Comparison of ENCODE assay signal across 18 cellular contexts in genomic region chr2:182831912-182832311, GRCh38. TPM values are rescaled to one million over a fixed set of nuclear protein-coding genes. Genes with fewer than 3 reads are reported as not detected.
DNase-seq lines count a peak whose midpoint lies in the region; ATAC-seq, FAIRE-seq and TF ChIP-seq lines count a peak whose summit lies in the region.
"Had no signal": no experiment of that assay in that cellular context is flagged by ENCODE, and none has a peak within 500 bp of the region (broad histone marks: within the 10 kb centered on the region; RNA-seq: fewer than 3 reads in every experiment).

No MANE protein-coding gene starts in this region.

- no peak overlapping the region for H3K4me3 Mint-ChIP-seq in neural progenitor cell
- H3K4me3 Mint-ChIP-seq: CD4-positive, alpha-beta T cell had no signal

- CTCF ChIA-PET in K562 (lab: Yijun Ruan, JAX; ENCODE audit: low intra/inter-chr PET ratio), result no interaction called here

- no peak for TF ChIP-seq CTCF in K562 (IDR thresholded peaks at IDR 0.05 in 2 of 3, conservative IDR thresholded peaks at IDR 0.05 in 1 of 3; ENCODE audit: insufficient read depth in 2 of 3, low read depth in 1 of 3, low read length in 3 of 3)
- no peak for TF ChIP-seq CTCF in neural progenitor cell (IDR thresholded peaks at IDR 0.05)

- no peak overlapping the region for H3K4me3 ChIP-seq in BLaER1
- no peak overlapping the region for H3K4me3 ChIP-seq in Jurkat, Clone E6-1 (ENCODE audit: low read length)
- H3K4me3 ChIP-seq in K562, result no peak overlapping the region
- no peak overlapping the region for H3K4me3 ChIP-seq in neural progenitor cell
- H3K4me3 ChIP-seq: GM23248 had no signal

- intact Hi-C loops in K562 (cut with micrococcal nuclease), result no loop called here

- in situ Hi-C loops in K562 (cut with MboI), result no loop called here

- H3K27ac ChIP-seq in BLaER1 (peak overlapping the region; percentile 20; the same call in 1 of the 2 replicates), K562 (ENCODE audit: extremely low read depth, low read depth, low read length) (no peak overlapping the region), neural progenitor cell (peak overlapping the region; percentile 46)
- H3K27ac ChIP-seq: GM23248, HL-60 had no signal

- H4K20me1 ChIP-seq in BLaER1 (no peaks in the 10 kb centered on the region), K562 (replicated peaks; ENCODE audit: control insufficient read depth, insufficient read depth, low read length) (no peaks in the 10 kb centered on the region), neural progenitor cell (ENCODE audit: low read depth) (no peaks in the 10 kb centered on the region)

- H3K9me3 ChIP-seq in BLaER1 (peaks cover 6% of the 10 kb centered on the region; the same call in 1 of the 2 replicates), K562 (replicated peaks; ENCODE audit: control insufficient read depth, insufficient read depth, low read depth, low read length) (no peaks in the 10 kb centered on the region), neural progenitor cell (ENCODE audit: low read depth) (no peaks in the 10 kb centered on the region)

- no peak for TF ChIP-seq POLR2A in K562 (conservative IDR thresholded peaks at IDR 0.05)

- ATAC-seq in K562, result 0 out of 3 replicates have a peak, but pooled peaks have one; percentile 23
- no peak for ATAC-seq in HG03378 (IDR thresholded peaks at IDR 0.05; ENCODE audit: unreplicated experiment)

- H3F3A ChIP-seq in neural progenitor cell (ENCODE audit: low read depth), result peaks cover 7% of the 10 kb centered on the region

- H2AFZ ChIP-seq in K562 (ENCODE audit: low read depth, low read length), result no peak overlapping the region
- H2AFZ ChIP-seq in neural progenitor cell (replicated peaks), result no peak overlapping the region
- H2AFZ ChIP-seq: GM23248 had no signal

- no peak overlapping the region for H3K9ac ChIP-seq in BLaER1
- H3K9ac ChIP-seq in K562 (ENCODE audit: insufficient read depth in 1 of 2, low read depth in 2 of 2, low read length in 2 of 2), result no peak overlapping the region
- no peak overlapping the region for H3K9ac ChIP-seq in neural progenitor cell
- H3K9ac ChIP-seq: GM23248 had no signal

- peaks cover 39% of the 10 kb centered on the region for H3K4me1 ChIP-seq in BLaER1
- H3K4me1 ChIP-seq in K562 (replicated peaks in 1 of 2; ENCODE audit: control insufficient read depth in 2 of 2, insufficient read depth in 2 of 2, low read length in 2 of 2), result no peaks in the 10 kb centered on the region
- peaks cover 1% of the 10 kb centered on the region for H3K4me1 ChIP-seq in neural progenitor cell

- no peaks in the 10 kb centered on the region for H3K9me1 ChIP-seq in K562 (ENCODE audit: control insufficient read depth, insufficient read depth, low read length)

- TF ChIP-seq EP300 in K562 (IDR thresholded peaks at IDR 0.05; ENCODE audit: low read length), result no peak

- no peaks in the 10 kb centered on the region for H3K79me2 ChIP-seq in K562 (ENCODE audit: control insufficient read depth, insufficient read depth, low read length)
- H3K79me2 ChIP-seq in neural progenitor cell (ENCODE audit: low read depth), result no peaks in the 10 kb centered on the region

- no peaks in the 10 kb centered on the region for H3K36me3 ChIP-seq in BLaER1
- H3K36me3 ChIP-seq in K562 (ENCODE audit: control insufficient read depth, insufficient read depth, low read length), result no peaks in the 10 kb centered on the region
- peaks cover 7% of the 10 kb centered on the region for H3K36me3 ChIP-seq in neural progenitor cell

- TF ChIP-seq RAD21 in K562 (CRISPR knock-in tag; conservative IDR thresholded peaks at IDR 0.05 in 1 of 2, IDR thresholded peaks at IDR 0.05 in 1 of 2), result no peak

- FAIRE-seq in K562 (lab: Jason Lieb, UNC), result no peak

- H3K27me3 ChIP-seq in BLaER1 (no peaks in the 10 kb centered on the region), K562 (ENCODE audit: control insufficient read depth in 2 of 2, insufficient read depth in 2 of 2, low read length in 2 of 2) (peaks cover 10 to 14% of the 10 kb centered on the region in 2 experiments; a peak in 4 of 5 replicates), neural progenitor cell (no peaks in the 10 kb centered on the region)

- H3K27me3 Mint-ChIP-seq in neural progenitor cell (ENCODE audit: insufficient read depth, low read depth), result peaks cover 4% of the 10 kb centered on the region

- no peaks in the 10 kb centered on the region for H3K9me3 Mint-ChIP-seq in neural progenitor cell
- H3K9me3 Mint-ChIP-seq: CD4-positive, alpha-beta T cell had no signal

- no TSS peak for BruUV-seq in K562 (replicated peaks; lab: Mats Ljungman, UMichigan)

- H3K36me3 Mint-ChIP-seq in neural progenitor cell, result peaks cover 7% of the 10 kb centered on the region

- peak overlapping the region; percentile 55 for H3K4me2 ChIP-seq in BLaER1
- no peak overlapping the region for H3K4me2 ChIP-seq in K562 (ENCODE audit: insufficient read depth, low read length)
- H3K4me2 ChIP-seq in neural progenitor cell, result no peak overlapping the region

- peaks cover under 1% of the 10 kb centered on the region for H3K4me1 Mint-ChIP-seq in neural progenitor cell

- peak; percentile 81 for DNase-seq in Jurkat, Clone E6-1 (ENCODE audit: low read depth, low spot score)
- DNase-seq in K562 (ENCODE audit: extremely low read depth in 1 of 4, low spot score in 3 of 4), result no peak
- DNase-seq in neural progenitor cell (ENCODE audit: low spot score), result no peak
- DNase-seq in activated CD8-positive, alpha-beta memory T cell treated with anti-CD3 and anti-CD28 coated beads for 24 hours, result no peak
- DNase-seq in DMS114 treated with DMSO at 0.1 percent for 48 hours (lab: John Stamatoyannopoulos, UW; ENCODE audit: unreplicated experiment), result no peak
- no peak for DNase-seq in NCI-H510A (lab: John Stamatoyannopoulos, UW)
- DNase-seq: 8988T; AML-193; C1 segment of cervical spinal cord; Calu3; CD4-positive, alpha-beta T cell; GF-D8; GM23248; H7; KG1 had no signal

- 0% methylated on average over 3 of the region's 3 CpGs for WGBS in K562 (ENCODE audit: insufficient coverage, low coverage, missing lambda C conversion rate)

- POLR2A ChIA-PET in K562 (lab: Yijun Ruan, JAX), result no interaction called here

- H3K27ac Mint-ChIP-seq in neural progenitor cell, result no peak overlapping the region
- H3K27ac Mint-ChIP-seq: CD4-positive, alpha-beta T cell had no signal

TF ChIP-seq in K562, 482 proteins besides CTCF, POLR2A, EP300 and RAD21:
- no peak for TF ChIP-seq NEUROD1 (IDR thresholded peaks at IDR 0.05; ENCODE audit: borderline replicate concordance, low read depth, low read length, partially characterized antibody)
- no peak for TF ChIP-seq SNAPC5 (CRISPR knock-in tag; IDR thresholded peaks at IDR 0.05)
- no peak for TF ChIP-seq CBX1 (IDR thresholded peaks at IDR 0.05; ENCODE audit: low read depth)
- TF ChIP-seq NELFE (IDR thresholded peaks at IDR 0.05; ENCODE audit: insufficient read depth, insufficient read length), result no peak
- no peak for TF ChIP-seq CXXC5 (CRISPR knock-in tag; IDR thresholded peaks at IDR 0.05)
- TF ChIP-seq ZSCAN32 (CRISPR knock-in tag; IDR thresholded peaks at IDR 0.05), result no peak
- TF ChIP-seq ZNF449 (CRISPR knock-in tag; IDR thresholded peaks at IDR 0.05), result no peak
- TF ChIP-seq CBX2 (IDR thresholded peaks at IDR 0.05; ENCODE audit: insufficient read depth, low read length, poor library complexity, severe bottlenecking), result no peak
- no peak for TF ChIP-seq SAFB2 (IDR thresholded peaks at IDR 0.05; ENCODE audit: borderline replicate concordance, low read depth, low read length, severe bottlenecking)
- TF ChIP-seq RBFOX2 (IDR thresholded peaks at IDR 0.05; ENCODE audit: low read depth, low read length), result no peak
- TF ChIP-seq SMARCC2 (IDR thresholded peaks at IDR 0.05; ENCODE audit: low read depth), result no peak
- no peak for TF ChIP-seq FOXJ3 (CRISPR knock-in tag; IDR thresholded peaks at IDR 0.05)
- no peak for TF ChIP-seq GATAD2A (IDR thresholded peaks at IDR 0.05)
- TF ChIP-seq SIN3A (IDR thresholded peaks at IDR 0.05; ENCODE audit: borderline replicate concordance in 2 of 2, control insufficient read depth in 1 of 2, low read depth in 2 of 2, low read length in 2 of 2), result no peak
- TF ChIP-seq ZZZ3 (IDR thresholded peaks at IDR 0.05), result no peak

RNA-seq across cellular contexts. Expression of gene FRZB, which starts 34.5 kb away (rescaled TPM):
- not detected for polyA plus RNA-seq in Jurkat, Clone E6-1 (2012; ENCODE audit: insufficient read depth, insufficient read length)
- 0.12 and 0.44 TPM in 2 replicates for total RNA-seq in K562 (2011; cell fraction: chromatin; rRNA removed; ENCODE audit: low replicate concordance)
- 0.17 and 0.26 TPM in 2 replicates for total RNA-seq in K562 (2011; cell fraction: nucleolus; rRNA removed)
- total RNA-seq in K562 (2011; cell fraction: nucleoplasm; rRNA removed), result 0.15 and 0.38 TPM in 2 replicates
- total RNA-seq in K562 (2014; rRNA removed) (not detected in 2 replicates), K562 (2014; rRNA removed; fragmentation: Illumina TruSeq; extraction: Trizol) (0.06 TPM in 1 of 2 replicates, not detected in the other), K562 (2015; rRNA removed; fragmentation: Illumina TruSeq; extraction: Trizol) (not detected in 2 replicates), K562 (2021) (not detected in 2 replicates), neural progenitor cell (ENCODE audit: low replicate concordance) (69.0 and 72.8 TPM in 2 replicates)
- polyA plus RNA-seq in K562 (2011; rRNA removed) (0.01 and 0.11 TPM in 2 replicates), K562 (2014; fragmentation: Illumina TruSeq; extraction: Trizol) (0.03 and 0.08 TPM in 2 replicates), K562 (2014; fragmentation: Nextera tagmentation; extraction: Ambion mirVana) (not detected), K562 (2014; rRNA removed) (0.03 and 0.05 TPM in 2 replicates)
- polyA plus RNA-seq in K562 (2011; cell fraction: cytosol; rRNA removed), result 0.01 TPM in 1 of 2 replicates, not detected in the other
- 0.21 and 0.34 TPM in 2 replicates for polyA plus RNA-seq in K562 (2011; cell fraction: nucleus; rRNA removed)
- polyA plus RNA-seq in K562 (2012), result 0.03 and 0.11 TPM in 2 replicates
- 0.06 TPM in 1 of 2 replicates, not detected in the other for polyA minus RNA-seq in K562 (2011; rRNA and poly(A)+ RNA removed)
- not detected in 2 replicates for polyA minus RNA-seq in K562 (2011; cell fraction: cytosol; rRNA and poly(A)+ RNA removed)
- polyA minus RNA-seq in K562 (2011; cell fraction: nucleus; rRNA and poly(A)+ RNA removed), result 0.13 and 0.22 TPM in 2 replicates
- total RNA-seq: CD4-positive, alpha-beta T cell had no signal

Comparison
In these comparisons a context has a peak if more than half of its experiments do, and no peak if none do; other contexts are left out.
1. RNA of gene FRZB, which starts 34.5 kb away (total RNA-seq): 69.0 to 72.8 TPM in neural progenitor cell; 0.06 to 0.44 TPM in K562; every median in the first group is over 10 times any median in the second.